ENCODE assay signal across 8 cellular contexts in genomic region chr11:93197383-93198220, GRCh38. TPM values are rescaled to one million over a fixed set of nuclear protein-coding genes. Genes with fewer than 3 reads are reported as not detected.
DNase-seq lines count a peak whose midpoint lies in the region; ATAC-seq and TF ChIP-seq lines count a peak whose summit lies in the region.

Gene SLC36A4 (minus strand): TSS chr11:93197991. CDS start chr11:93197832, 159 bp downstream.

- TF ChIP-seq CTCF in endothelial cell (IDR thresholded peaks at IDR 0.05; ENCODE audit: unreplicated experiment) (no peak), mesothelial cell of epicardium (IDR thresholded peaks at IDR 0.05; ENCODE audit: unreplicated experiment) (no peak)

- H3K9me3 Mint-ChIP-seq in endothelial cell (ENCODE audit: unreplicated experiment) (no peaks in the 10 kb centered on the region), mesothelial cell of epicardium (no peaks in the 10 kb centered on the region)

- peak; percentile 57 for DNase-seq in COLO829 (ENCODE audit: low spot score)
- peak; percentile 90 for DNase-seq in HT-29 (ENCODE audit: low spot score)
- DNase-seq in NOMO-1 treated with dmso at 0.1 percent for 144 hours (lab: John Stamatoyannopoulos, UW; ENCODE audit: unreplicated experiment) = peak; percentile 84
- peak; percentile 86 for DNase-seq in activated CD8-positive, alpha-beta memory T cell treated with anti-CD3 and anti-CD28 coated beads, Interleukin-2, amount 50 U/mL, for 4 hours
- peak; percentile 94 for DNase-seq in endothelial cell (ENCODE audit: low spot score)
- peak; percentile 65 to 84 for DNase-seq in mesothelial cell of epicardium (ENCODE audit: low spot score in 2 of 2, unreplicated experiment in 2 of 2)
- DNase-seq in stimulated activated CD8-positive, alpha-beta memory T cell treated with anti-CD3 and anti-CD28 coated beads, Interleukin-15, amount 100 ng/mL, for 4 hours (ENCODE audit: low read depth in 2 of 2) = peak; percentile 69 to 80

- H3K4me1 Mint-ChIP-seq in endothelial cell (ENCODE audit: unreplicated experiment) = peaks cover 17% of the 10 kb centered on the region
- H3K4me1 Mint-ChIP-seq in mesothelial cell of epicardium = peaks cover 7% of the 10 kb centered on the region

- ATAC-seq in GM21360 (IDR thresholded peaks at IDR 0.05; ENCODE audit: unreplicated experiment) = peak; percentile 83

- H3K36me3 Mint-ChIP-seq in endothelial cell (ENCODE audit: low read depth, unreplicated experiment) (peaks cover 4% of the 10 kb centered on the region), mesothelial cell of epicardium (no peaks in the 10 kb centered on the region)

- H3K27me3 Mint-ChIP-seq in endothelial cell (ENCODE audit: unreplicated experiment) (peaks cover 6% of the 10 kb centered on the region), mesothelial cell of epicardium (ENCODE audit: low read depth) (no peaks in the 10 kb centered on the region)

- peak within 1 kb of the TSS; percentile 98 for H3K4me3 Mint-ChIP-seq in endothelial cell (ENCODE audit: unreplicated experiment)
- H3K4me3 Mint-ChIP-seq in mesothelial cell of epicardium = peak within 1 kb of the TSS; percentile 87

- H3K27ac Mint-ChIP-seq in endothelial cell (ENCODE audit: unreplicated experiment) (peak within 1 kb of the TSS; percentile 100), mesothelial cell of epicardium (peak within 1 kb of the TSS; percentile 97)

RNA-seq across cellular contexts. Expression of gene SLC36A4, which starts in this region (rescaled TPM):
- total RNA-seq in HT-29 (2014; rRNA removed; shearing (Covaris generic)) = 2.3 and 2.7 TPM in 2 replicates
- total RNA-seq in endothelial cell (ENCODE audit: unreplicated experiment) = 40.4 TPM
- total RNA-seq in mesothelial cell of epicardium = 23.6 to 25.3 TPM (median 24.7 TPM) in 3 replicates

Comparison
In these comparisons a context has a peak if more than half of its experiments do, and no peak if none do; other contexts are left out.
1. Peak in every context shown above with its lines: DNase-seq and ATAC-seq.